In genomic region chr1:232221790-232222499, GRCh38 we compare ENCODE assay signal across 13 cellular contexts.
DNase-seq lines count a peak whose midpoint lies in the region; ATAC-seq, FAIRE-seq and TF ChIP-seq lines count a peak whose summit lies in the region.
"Had no signal": no experiment of that assay in that cellular context is flagged by ENCODE, and none has a peak within 500 bp of the region (broad histone marks: within the 10 kb centered on the region; RNA-seq: fewer than 3 reads in every experiment).

No MANE protein-coding gene starts in this region.

- H3K4me1 ChIP-seq in HEK293 (ENCODE audit: control insufficient read depth, insufficient read depth, low read length) = peaks cover 19% of the 10 kb centered on the region

- H3K27ac ChIP-seq in HEK293 (ENCODE audit: extremely low read depth, low read depth, low read length) = no peak overlapping the region
- H3K27ac ChIP-seq: KMS-11 had no signal

- no peak overlapping the region for H3K27ac Mint-ChIP-seq in natural killer cell

- peaks cover 0 to 5% of the 10 kb centered on the region in 2 donors for H3K4me1 Mint-ChIP-seq in natural killer cell

- H3K9me3 Mint-ChIP-seq in natural killer cell = no peaks in the 10 kb centered on the region

- H3K4me3 ChIP-seq in HEK293 (ENCODE audit: low read depth, low read length) = no peak overlapping the region

- POLR2A ChIA-PET in HEK293 (lab: Yijun Ruan, JAX) = no interaction called here

- TF ChIP-seq CTCF in HEK293 (tag by site-specific recombination; IDR thresholded peaks at IDR 0.05) = no peak
- TF ChIP-seq CTCF in natural killer cell (IDR thresholded peaks at IDR 0.05) = no peak

- H3K4me3 Mint-ChIP-seq in natural killer cell = no peak overlapping the region

- intact Hi-C loops in natural killer cell (cut with micrococcal nuclease) = no loop called here

- FAIRE-seq in RCC 7860 (lab: Jason Lieb, UNC) = no peak

- CTCF ChIA-PET in HEK293 (lab: Yijun Ruan, JAX) = interaction anchor here (0.6 kb wide), 1 partner anchor 405 kb away, joined by 3 read pairs; no protein-coding TSS in a partner anchor

- no peaks in the 10 kb centered on the region for H3K36me3 ChIP-seq in HEK293 (ENCODE audit: control insufficient read depth in 2 of 2, insufficient read depth in 1 of 2, low read length in 2 of 2)

- H3K27me3 Mint-ChIP-seq in natural killer cell (ENCODE audit: low read depth in 2 of 2) = peaks cover 6 to 9% of the 10 kb centered on the region in 2 donors

- H3K36me3 Mint-ChIP-seq in natural killer cell = no peaks in the 10 kb centered on the region

- H3K9me3 ChIP-seq in HEK293 (ENCODE audit: control insufficient read depth, insufficient read depth, low read depth, low read length) = no peaks in the 10 kb centered on the region

- DNase-seq in RCC 7860 (ENCODE audit: low spot score) (peak; percentile 15), renal cortical epithelial cell (ENCODE audit: low read depth) (peak; percentile 95), NCI-H2107 (lab: John Stamatoyannopoulos, UW) (no peak), natural killer cell (no peak)
- no peak for DNase-seq in activated effector memory CD4-positive, alpha-beta T cell treated with Interleukin-2 at 50 U/mL for 16 hours
- DNase-seq: activated gamma-delta T cell treated with Interleukin-2 at 50 U/mL for 16 hours; C1 segment of cervical spinal cord; stimulated activated CD4-positive, alpha-beta T cell treated with anti-CD3 and anti-CD28 coated beads, Interleukin-4, amount 100 ng/mL, for 24 hours; stimulated activated naive CD8-positive, alpha-beta T cell treated with anti-CD3 and anti-CD28 coated beads, Interleukin-15, Interleukin-2, amounts not matched to agents 100 U/mL and 50 U/mL, for 24 hours had no signal

- ATAC-seq in esophagus mucosa (peak; percentile 97), GM19023 (IDR thresholded peaks at IDR 0.05; ENCODE audit: unreplicated experiment) (no peak), natural killer cell (no peak)
- ATAC-seq: stimulated activated naive CD8-positive, alpha-beta T cell treated with anti-CD3 and anti-CD28 coated beads, Interleukin-15, Interleukin-2, amounts not matched to agents 100 U/mL and 50 U/mL, for 24 hours had no signal

TF ChIP-seq in HEK293, 187 proteins besides CTCF, POLR2A, EP300 and RAD21:
- TF ChIP-seq ZNF350 (tag by site-specific recombination; IDR thresholded peaks at IDR 0.05) = peak; percentile 41; the same call in 1 of the 2 replicates
- no peak for TF ChIP-seq MYNN (tag by site-specific recombination; IDR thresholded peaks at IDR 0.05; ENCODE audit: borderline replicate concordance)
- TF ChIP-seq ZNF837 (tag by site-specific recombination; IDR thresholded peaks at IDR 0.05) = no peak
- TF ChIP-seq ZNF626 (tag by site-specific recombination; IDR thresholded peaks at IDR 0.05) = no peak
- no peak for TF ChIP-seq REPIN1 (tag by site-specific recombination; IDR thresholded peaks at IDR 0.05; ENCODE audit: low read depth)
- TF ChIP-seq OSR2 (tag by site-specific recombination; IDR thresholded peaks at IDR 0.05) = peak; percentile 91
- no peak for TF ChIP-seq KLF1 (tag by site-specific recombination; IDR thresholded peaks at IDR 0.05)
- no peak for TF ChIP-seq ZNF112 (tag by site-specific recombination; IDR thresholded peaks at IDR 0.05)
- peak; percentile 50; the same call in 1 of the 2 replicates for TF ChIP-seq PRDM10 (tag by site-specific recombination; IDR thresholded peaks at IDR 0.05)
- 0 out of 2 replicates have a peak, but pooled peaks have one; percentile 24 for TF ChIP-seq KLF8 (tag by site-specific recombination; IDR thresholded peaks at IDR 0.05)
- peak; percentile 18; the same call in 1 of the 2 replicates for TF ChIP-seq SCRT1 (tag by site-specific recombination; IDR thresholded peaks at IDR 0.05; ENCODE audit: borderline replicate concordance)
- no peak for TF ChIP-seq ZNF48 (tag by site-specific recombination; IDR thresholded peaks at IDR 0.05)
- TF ChIP-seq SCRT2 (tag by site-specific recombination; IDR thresholded peaks at IDR 0.05) = peak; percentile 85

Comparison
In these comparisons a context has a peak if more than half of its experiments do, and no peak if none do; other contexts are left out.
1. DNase-seq: peak in RCC 7860 (single experiment) and renal cortical epithelial cell (single experiment); none in NCI-H2107 (single experiment), activated effector memory CD4-positive, alpha-beta T cell treated with Interleukin-2 at 50 U/mL for 16 hours (single experiment) and natural killer cell (single experiment).